In genomic region chr11:75022759-75023396, GRCh38 we compare ENCODE assay signal across 8 cellular contexts.
DNase-seq lines count a peak whose midpoint lies in the region; ATAC-seq and TF ChIP-seq lines count a peak whose summit lies in the region.

No MANE protein-coding gene starts in this region.

- no peaks in the 10 kb centered on the region for H3K9me3 Mint-ChIP-seq in central memory CD8-positive, alpha-beta T cell

- H3K27ac Mint-ChIP-seq in central memory CD8-positive, alpha-beta T cell (ENCODE audit: low read depth), result no peak overlapping the region

- H3K27me3 Mint-ChIP-seq in central memory CD8-positive, alpha-beta T cell, result no peaks in the 10 kb centered on the region

- H3K36me3 Mint-ChIP-seq in central memory CD8-positive, alpha-beta T cell (ENCODE audit: insufficient read depth), result no peaks in the 10 kb centered on the region

- peak overlapping the region; percentile 92 for H3K27ac ChIP-seq in layer of hippocampus (ENCODE audit: low read depth, low read length)

- ATAC-seq in HG02981 (IDR thresholded peaks at IDR 0.05; ENCODE audit: unreplicated experiment) (peak; percentile 57), HG02884 (IDR thresholded peaks at IDR 0.05; ENCODE audit: unreplicated experiment) (no peak)
- peak; percentile 46 for ATAC-seq in central memory CD8-positive, alpha-beta T cell (replicated peaks; ENCODE audit: extremely low read depth, poor library complexity, severe bottlenecking)

- no peaks in the 10 kb centered on the region for H3K4me1 Mint-ChIP-seq in central memory CD8-positive, alpha-beta T cell

- peak; percentile 97 for TF ChIP-seq CTCF in GM12873 (IDR thresholded peaks at IDR 0.05; ENCODE audit: insufficient read depth, low read depth, low read length, missing control alignments)

- no peaks in the 10 kb centered on the region for H3K27me3 ChIP-seq in layer of hippocampus (ENCODE audit: control insufficient read depth, insufficient read depth, low read length)

- no peak overlapping the region for H3K4me3 Mint-ChIP-seq in central memory CD8-positive, alpha-beta T cell

- peak; percentile 80 for DNase-seq in NCI-H2227 treated with DMSO at 0.1 percent for 48 hours (lab: John Stamatoyannopoulos, UW)
- peak; percentile 78 for DNase-seq in activated CD4-positive, CD25-positive, alpha-beta regulatory T cell treated with anti-CD3 and anti-CD28 coated beads, Interleukin-2, amount 50 U/mL, for 72 hours
- DNase-seq in central memory CD8-positive, alpha-beta T cell (ENCODE audit: low spot score in 2 of 2), result peak; percentile 58 to 64
- peak; percentile 56 for DNase-seq in stimulated activated CD4-positive, alpha-beta T cell treated with anti-CD3 and anti-CD28 coated beads, Interleukin-2, amount 100 ng/mL, for 4 hours (ENCODE audit: low read depth)
